ENCODE assay signal across 24 cellular contexts in genomic region chr19:46834121-46834520, GRCh38.
"Had no signal": no experiment of that assay in that cellular context is flagged by ENCODE, and none has a peak within 500 bp of the region (broad histone marks: within the 10 kb centered on the region; RNA-seq: fewer than 3 reads in every experiment).

No MANE protein-coding gene starts in this region.

- H3K27me3 Mint-ChIP-seq: activated CD4-positive, alpha-beta memory T cell treated with anti-CD3 and anti-CD28 coated beads for 36 hours; activated CD4-positive, alpha-beta T cell treated with anti-CD3 and anti-CD28 coated beads, Interleukin-2, amount 10 ng/mL, durations not matched to agents 24 days and 14 days; activated naive CD8-positive, alpha-beta T cell; activated naive CD8-positive, alpha-beta T cell treated with anti-CD3 and anti-CD28 coated beads, Interleukin-2, amount 50 U/mL, for 24 hours had no signal

- H3K27ac Mint-ChIP-seq: activated CD4-positive, alpha-beta memory T cell treated with anti-CD3 and anti-CD28 coated beads for 36 hours; activated naive CD4-positive, alpha-beta T cell treated with anti-CD3 and anti-CD28 coated beads, Interleukin-2, amount 10 ng/mL, durations not matched to agents 7 days and 5 days; activated naive CD8-positive, alpha-beta T cell; activated naive CD8-positive, alpha-beta T cell treated with anti-CD3 and anti-CD28 coated beads, Interleukin-2, amount 50 U/mL, for 24 hours; T-helper 1 cell treated with Interleukin-12 subunit alpha and Interleukin-12 subunit beta and Interleukin-4 antibody, amounts not matched to agents 30 μg/mL and 1 μg/mL, for 36 hours had no signal

- H3K4me1 Mint-ChIP-seq: activated naive CD4-positive, alpha-beta T cell treated with anti-CD3 and anti-CD28 coated beads, Interleukin-2, amount 10 ng/mL, durations not matched to agents 7 days and 5 days; brain had no signal

- H3K27ac ChIP-seq: PC-9, WERI-Rb-1 had no signal

- H3K9me3 Mint-ChIP-seq: activated CD4-positive, alpha-beta memory T cell treated with anti-CD3 and anti-CD28 coated beads for 36 hours; activated CD4-positive, alpha-beta T cell treated with anti-CD3 and anti-CD28 coated beads, Interleukin-2, amount 10 ng/mL, durations not matched to agents 24 days and 14 days; activated naive CD4-positive, alpha-beta T cell treated with anti-CD3 and anti-CD28 coated beads, Interleukin-2, amount 10 ng/mL, durations not matched to agents 7 days and 5 days; activated naive CD8-positive, alpha-beta T cell treated with anti-CD3 and anti-CD28 coated beads, Interleukin-2, amount 50 U/mL, for 24 hours; T-helper 1 cell treated with Interleukin-12 subunit alpha and Interleukin-12 subunit beta and Interleukin-4 antibody, amounts not matched to agents 30 μg/mL and 1 μg/mL, for 36 hours had no signal

- H3K4me3 ChIP-seq: K562, PC-9 had no signal

- H3K4me2 ChIP-seq: PC-9 had no signal

- ATAC-seq: activated naive CD8-positive, alpha-beta T cell treated with anti-CD3 and anti-CD28 coated beads, Interleukin-2, amount 50 U/mL, for 24 hours; K562 had no signal

- H3K36me3 Mint-ChIP-seq: activated naive CD8-positive, alpha-beta T cell had no signal

- H2AFZ ChIP-seq: PC-9 had no signal

- DNase-seq: activated CD4-positive, alpha-beta memory T cell treated with anti-CD3 and anti-CD28 coated beads for 36 hours; activated CD4-positive, alpha-beta T cell treated with anti-CD3 and anti-CD28 coated beads, Interleukin-2, amount 10 ng/mL, durations not matched to agents 24 days and 14 days; activated CD8-positive, alpha-beta memory T cell treated with anti-CD3 and anti-CD28 coated beads, Interleukin-2, amount 50 U/mL, for 4 hours; activated effector memory CD4-positive, alpha-beta T cell treated with Interleukin-2 at 50 U/mL for 16 hours; activated naive CD4-positive, alpha-beta T cell treated with anti-CD3 and anti-CD28 coated beads, Interleukin-2, amount 10 ng/mL, durations not matched to agents 7 days and 5 days; activated naive CD8-positive, alpha-beta T cell treated with anti-CD3 and anti-CD28 coated beads, Interleukin-2, amount 50 U/mL, for 24 hours; activated T-cell treated with anti-CD3 and anti-CD28 coated beads, Interleukin-2, amount 50 U/mL, for 48 hours; anterior cingulate cortex; central memory CD4-positive, alpha-beta T cell; NCI-H1092 treated with DMSO at 0.1 percent for 48 hours; NCI-H1417; NCI-H146; NCI-H187 treated with DMSO at 0.1 percent for 48 hours; NCI-H2081; NCI-H345; NCI-H524 treated with DMSO at 0.1 percent for 48 hours; PC-9; Right ventricle myocardium superior; T-helper 9 cell; WERI-Rb-1 had no signal

- H3K4me3 Mint-ChIP-seq: activated CD4-positive, alpha-beta memory T cell treated with anti-CD3 and anti-CD28 coated beads for 36 hours; activated CD4-positive, alpha-beta T cell treated with anti-CD3 and anti-CD28 coated beads, Interleukin-2, amount 10 ng/mL, durations not matched to agents 24 days and 14 days; activated naive CD4-positive, alpha-beta T cell treated with anti-CD3 and anti-CD28 coated beads, Interleukin-2, amount 10 ng/mL, durations not matched to agents 7 days and 5 days; activated naive CD8-positive, alpha-beta T cell; activated naive CD8-positive, alpha-beta T cell treated with anti-CD3 and anti-CD28 coated beads, Interleukin-2, amount 50 U/mL, for 24 hours; brain; T-helper 1 cell treated with Interleukin-12 subunit alpha and Interleukin-12 subunit beta and Interleukin-4 antibody, amounts not matched to agents 30 μg/mL and 1 μg/mL, for 36 hours had no signal
